Comparison of ENCODE assay signal across 24 cellular contexts in the genomic region with DNA sequence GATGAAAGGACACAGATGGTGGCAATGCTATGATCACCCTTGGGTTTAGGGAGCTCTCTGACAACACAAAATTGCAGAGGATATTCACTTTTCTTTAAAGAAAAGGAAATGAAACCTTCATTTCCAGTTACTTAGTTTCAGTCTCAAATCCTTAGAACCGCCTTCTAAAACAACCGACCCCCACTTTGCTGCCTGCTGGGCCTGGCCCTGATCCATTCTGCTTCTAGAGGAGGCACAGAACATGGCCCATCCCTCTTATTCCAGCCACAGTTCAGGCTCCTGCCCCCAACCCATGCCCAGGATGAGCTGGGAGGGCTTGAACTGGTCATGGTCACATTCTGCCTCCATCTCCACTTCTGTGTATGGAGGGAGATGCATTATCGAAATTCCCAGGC.
"Had no signal": no experiment of that assay in that cellular context is flagged by ENCODE, and none has a peak within 500 bp of the region (broad histone marks: within the 10 kb centered on the region; RNA-seq: fewer than 3 reads in every experiment).

No MANE protein-coding gene starts in this region.

- H3K27ac ChIP-seq: RWPE1, SJCRH30 had no signal

- ATAC-seq: activated CD4-positive, CD25-positive, alpha-beta regulatory T cell treated with anti-CD3 and anti-CD28 coated beads, Interleukin-2, amount 50 U/mL, for 24 hours; activated CD8-positive, alpha-beta memory T cell treated with anti-CD3 and anti-CD28 coated beads, Interleukin-2, amount 10 ng/mL, durations not matched to agents 7 days and 5 days; Panc1 had no signal

- H3K9me3 ChIP-seq: SJCRH30, SK-N-SH had no signal

- DNase-seq: activated CD4-positive, alpha-beta T cell treated with anti-CD3 and anti-CD28 coated beads for 48 hours; activated CD4-positive, alpha-beta T cell treated with anti-CD3 and anti-CD28 coated beads, Interleukin-2, amount 50 U/mL, for 48 hours; activated CD8-positive, alpha-beta memory T cell treated with anti-CD3 and anti-CD28 coated beads, Interleukin-2, amount 10 ng/mL, durations not matched to agents 7 days and 5 days; activated effector memory CD4-positive, alpha-beta T cell treated with anti-CD3 and anti-CD28 coated beads, Interleukin-2, amount 50 U/mL, for 16 hours; activated naive CD4-positive, alpha-beta T cell treated with anti-CD3 and anti-CD28 coated beads, Interleukin-2, amount 10 ng/mL, durations not matched to agents 7 days and 5 days; activated naive CD8-positive, alpha-beta T cell treated with anti-CD3 and anti-CD28 coated beads for 36 hours; activated T-cell treated with anti-CD3 and anti-CD28 coated beads, Interleukin-2, amount 50 U/mL, for 24 hours; cerebellar nuclear complex; Kasumi-1; KBM-7; NCI-H1105 treated with DMSO at 0.1 percent for 48 hours; NCI-H1436 treated with DMSO at 0.1 percent for 48 hours; NCI-H187; NCI-H2081; NCI-H510A treated with DMSO at 0.1 percent for 48 hours; OCI-M1; Right ventricle myocardium superior; SJCRH30; SK-N-SH; T-helper 1 cell had no signal

- H3K4me1 ChIP-seq: SJCRH30 had no signal

- H3K36me3 ChIP-seq: SJCRH30 had no signal

- H3K4me2 ChIP-seq: SK-N-SH had no signal

- FAIRE-seq: colon had no signal

- H3K9ac ChIP-seq: SK-N-SH had no signal

- H3K4me3 ChIP-seq: SJCRH30 had no signal
